ENCODE assay signal across 27 cellular contexts in genomic region chr12:129700036-129700435, GRCh38.
"Had no signal": no experiment of that assay in that cellular context is flagged by ENCODE, and none has a peak within 500 bp of the region (broad histone marks: within the 10 kb centered on the region; RNA-seq: fewer than 3 reads in every experiment).

No MANE protein-coding gene starts in this region.

- H3K4me1 Mint-ChIP-seq: naive B cell had no signal

- H3K27ac Mint-ChIP-seq: naive B cell, nephron, progenitor cell of endocrine pancreas had no signal

- H3K27ac ChIP-seq: left lung, lower lobe of right lung, neutrophil, ovary, right atrium auricular region, right lobe of liver, stomach, testis, thyroid gland, transverse colon, upper lobe of left lung, vagina had no signal

- H3K36me3 Mint-ChIP-seq: naive B cell had no signal

- DNase-seq: hippocampal formation; kidney; left colon; lower lobe of right lung; mammary epithelial cell; mesenchymal stem cell; naive B cell; ovary; right lobe of liver; stimulated activated CD4-positive, alpha-beta T cell treated with anti-CD3 and anti-CD28 coated beads, Interleukin-12 subunit alpha, Interleukin-12 subunit beta, amount 100 ng/mL, for 4 hours; stimulated activated CD4-positive, alpha-beta T cell treated with anti-CD3 and anti-CD28 coated beads, Interleukin-15, amount 100 ng/mL, for 24 hours; stimulated activated CD4-positive, alpha-beta T cell treated with anti-CD3 and anti-CD28 coated beads, Interleukin-2, amount 100 ng/mL, for 24 hours; stimulated activated CD4-positive, alpha-beta T cell treated with anti-CD3 and anti-CD28 coated beads, Interleukin-4, amount 100 ng/mL, for 1 hour; stimulated activated naive CD4-positive, alpha-beta T cell; stomach; testis; thyroid gland; transverse colon had no signal

- H3K9me3 ChIP-seq: lower lobe of right lung, neutrophil, right atrium auricular region, right lobe of liver, testis, thyroid gland, transverse colon, vagina had no signal

- H3K27me3 ChIP-seq: left lung, neutrophil, ovary, right atrium auricular region, right lobe of liver, stomach, testis, thyroid gland, transverse colon, upper lobe of left lung, vagina had no signal

- ATAC-seq: left colon, left lung had no signal

- H3K4me3 Mint-ChIP-seq: naive B cell, nephron, neural crest cell had no signal

- H3K4me3 ChIP-seq: left lung, lower lobe of right lung, ovary, right atrium auricular region, right lobe of liver, smooth muscle cell, stomach, testis, thyroid gland, transverse colon, upper lobe of left lung, vagina had no signal

- H3K36me3 ChIP-seq: left lung, lower lobe of right lung, neutrophil, ovary, right atrium auricular region, right lobe of liver, stomach, thyroid gland, transverse colon, upper lobe of left lung, vagina had no signal

- H3K4me1 ChIP-seq: left lung, lower lobe of right lung, right atrium auricular region, right lobe of liver, testis, thyroid gland, transverse colon, upper lobe of left lung, vagina had no signal

- H3K27me3 Mint-ChIP-seq: naive B cell had no signal
